Comparison of ENCODE assay signal across 2 cellular contexts in the genomic region with DNA sequence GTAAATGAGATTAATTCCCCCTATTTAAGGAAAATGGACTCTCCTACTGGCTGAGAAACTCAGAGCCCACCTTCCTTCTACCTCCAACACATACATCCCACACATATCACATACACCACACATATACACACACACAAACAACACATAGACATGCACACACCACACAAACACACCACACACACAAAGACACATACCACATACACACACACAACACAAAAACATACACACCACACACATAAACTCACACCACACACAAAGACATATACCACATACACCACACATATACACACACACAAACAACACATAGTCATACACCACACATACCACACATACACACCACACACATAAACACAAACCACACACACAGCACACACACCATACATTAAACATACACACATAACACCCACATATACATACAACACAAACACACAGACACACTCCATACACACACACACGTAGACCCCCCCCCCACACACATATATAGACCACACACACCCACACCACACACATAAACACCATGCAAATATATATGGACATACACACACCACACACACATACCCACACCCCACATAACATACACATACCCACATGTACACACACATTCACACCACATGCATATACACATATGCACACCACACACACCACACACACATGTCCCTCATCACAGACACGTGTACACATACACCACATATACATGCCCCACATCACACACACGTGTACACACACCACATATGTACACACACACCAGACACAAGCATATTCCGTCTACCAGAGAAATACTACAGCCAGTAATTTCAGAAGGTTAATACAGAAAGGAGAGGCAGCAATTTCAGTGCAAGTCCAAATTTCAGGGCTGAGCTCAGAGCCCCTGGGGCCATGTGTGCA.
A peak's percentile ranks its signal among the peaks of the same experiment; 100 is the strongest.
TF ChIP-seq lines count a peak whose summit lies in the region.

No MANE protein-coding gene starts in this region.

TF ChIP-seq in HepG2, 621 proteins besides CTCF, POLR2A, EP300 and RAD21:
- TF ChIP-seq IKZF1 (IDR thresholded peaks at IDR 0.05) (0 out of 2 replicates have a peak, but pooled peaks have one; percentile 36), FOXK2 (IDR thresholded peaks at IDR 0.05) (no peak), PLRG1 (conservative IDR thresholded peaks at IDR 0.05) (peak; percentile 67; the same call in 1 of the 2 replicates)
- TF ChIP-seq, protein P1, sequence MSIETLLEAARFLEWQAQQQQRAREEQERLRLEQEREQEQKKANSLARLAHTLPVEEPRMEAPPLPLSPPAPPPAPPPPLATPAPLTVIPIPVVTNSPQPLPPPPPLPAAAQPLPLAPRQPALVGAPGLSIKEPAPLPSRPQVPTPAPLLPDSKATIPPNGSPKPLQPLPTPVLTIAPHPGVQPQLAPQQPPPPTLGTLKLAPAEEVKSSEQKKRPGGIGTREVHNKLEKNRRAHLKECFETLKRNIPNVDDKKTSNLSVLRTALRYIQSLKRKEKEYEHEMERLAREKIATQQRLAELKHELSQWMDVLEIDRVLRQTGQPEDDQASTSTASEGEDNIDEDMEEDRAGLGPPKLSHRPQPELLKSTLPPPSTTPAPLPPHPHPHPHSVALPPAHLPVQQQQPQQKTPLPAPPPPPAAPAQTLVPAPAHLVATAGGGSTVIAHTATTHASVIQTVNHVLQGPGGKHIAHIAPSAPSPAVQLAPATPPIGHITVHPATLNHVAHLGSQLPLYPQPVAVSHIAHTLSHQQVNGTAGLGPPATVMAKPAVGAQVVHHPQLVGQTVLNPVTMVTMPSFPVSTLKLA (IDR thresholded peaks at IDR 0.05): peak; percentile 99

TF ChIP-seq in H1, 55 proteins besides CTCF, POLR2A, EP300 and RAD21:
- TF ChIP-seq SP4 (IDR thresholded peaks at IDR 0.05; ENCODE audit: low read length) (no peak), CTBP2 (IDR thresholded peaks at IDR 0.05; ENCODE audit: borderline replicate concordance, insufficient read depth, insufficient read length, low read length) (no peak), TEAD4 (IDR thresholded peaks at IDR 0.05; ENCODE audit: low read depth, low read length) (no peak), FOSL1 (IDR thresholded peaks at IDR 0.05; ENCODE audit: insufficient read depth, low read depth, low read length) (no peak), RFX5 (IDR thresholded peaks at IDR 0.05; ENCODE audit: borderline replicate concordance, low read depth, low read length) (no peak), YY1 (IDR thresholded peaks at IDR 0.05; ENCODE audit: low read depth, low read length) (no peak)
